ENCODE assay signal across 33 cellular contexts in the genomic region with DNA sequence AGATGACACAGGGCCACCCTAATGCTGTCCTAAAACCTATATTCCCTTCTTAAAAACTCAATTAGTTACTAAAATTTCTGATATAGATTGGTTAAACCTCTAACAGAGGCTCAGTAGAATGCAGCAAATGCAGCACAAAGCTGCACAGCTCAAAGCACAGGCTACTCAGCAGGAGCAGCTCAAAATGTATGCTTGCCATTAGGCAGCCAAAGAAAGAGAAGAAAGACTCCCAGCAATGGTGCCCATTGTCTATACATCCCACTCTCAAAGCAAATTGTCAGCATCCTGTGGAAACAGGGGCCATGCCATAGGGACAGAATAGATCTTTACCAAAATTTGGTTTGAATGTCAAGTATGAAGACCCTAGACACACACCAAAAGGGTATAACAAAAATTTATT.
"Had no signal": no experiment of that assay in that cellular context is flagged by ENCODE, and none has a peak within 500 bp of the region (broad histone marks: within the 10 kb centered on the region; RNA-seq: fewer than 3 reads in every experiment).

No MANE protein-coding gene starts in this region.

- H3K9me3 ChIP-seq: ascending aorta, MG63, Peyer's patch, SJSA1, SK-N-SH had no signal

- H3K36me3 ChIP-seq: ascending aorta, cardiac muscle cell, MG63, Peyer's patch, SJSA1 had no signal

- H3K27me3 Mint-ChIP-seq: activated CD4-positive, alpha-beta T cell treated with anti-CD3 and anti-CD28 coated beads for 36 hours; activated CD4-positive, alpha-beta T cell treated with anti-CD3 and anti-CD28 coated beads, Interleukin-2, amount 10 ng/mL, durations not matched to agents 7 days and 5 days; activated naive CD4-positive, alpha-beta T cell treated with anti-CD3 and anti-CD28 coated beads, Interleukin-2, amount 50 U/mL, for 24 hours; activated naive CD8-positive, alpha-beta T cell treated with anti-CD3 and anti-CD28 coated beads, Interleukin-2, amount 10 ng/mL, durations not matched to agents 7 days and 5 days; activated T-cell treated with anti-CD3 and anti-CD28 coated beads, Interleukin-2, amount 50 U/mL, for 24 hours had no signal

- FAIRE-seq: TTC549 had no signal

- H3K4me1 Mint-ChIP-seq: activated CD4-positive, alpha-beta T cell treated with anti-CD3 and anti-CD28 coated beads for 36 hours; activated CD4-positive, alpha-beta T cell treated with anti-CD3 and anti-CD28 coated beads, Interleukin-2, amount 10 ng/mL, durations not matched to agents 7 days and 5 days; activated naive CD4-positive, alpha-beta T cell treated with anti-CD3 and anti-CD28 coated beads, Interleukin-2, amount 50 U/mL, for 24 hours; activated naive CD8-positive, alpha-beta T cell treated with anti-CD3 and anti-CD28 coated beads, Interleukin-2, amount 10 ng/mL, durations not matched to agents 7 days and 5 days had no signal

- H3K9ac ChIP-seq: SK-N-SH had no signal

- H3K4me2 ChIP-seq: SK-N-SH had no signal

- H3K4me3 Mint-ChIP-seq: activated CD4-positive, alpha-beta T cell treated with anti-CD3 and anti-CD28 coated beads for 36 hours; activated CD4-positive, alpha-beta T cell treated with anti-CD3 and anti-CD28 coated beads, Interleukin-2, amount 10 ng/mL, durations not matched to agents 7 days and 5 days; activated CD8-positive, alpha-beta T cell treated with anti-CD3 and anti-CD28 coated beads, Interleukin-2, amount 10 ng/mL, durations not matched to agents 7 days and 5 days; activated naive CD4-positive, alpha-beta T cell treated with anti-CD3 and anti-CD28 coated beads, Interleukin-2, amount 50 U/mL, for 24 hours; activated naive CD8-positive, alpha-beta T cell treated with anti-CD3 and anti-CD28 coated beads, Interleukin-2, amount 10 ng/mL, durations not matched to agents 7 days and 5 days; activated T-cell treated with anti-CD3 and anti-CD28 coated beads, Interleukin-2, amount 50 U/mL, for 24 hours; T-helper 1 cell treated with Interleukin-12 subunit alpha and Interleukin-12 subunit beta and Interleukin-4 antibody, amounts not matched to agents 30 μg/mL and 1 μg/mL, for 36 hours; T-helper 2 cell treated with Interferon-gamma antibody and Interleukin-4, amounts not matched to agents 5 μg/mL and 100 μg/mL, for 36 hours had no signal

- ATAC-seq: activated CD4-positive, alpha-beta T cell treated with anti-CD3 and anti-CD28 coated beads for 36 hours; activated CD4-positive, CD25-positive, alpha-beta regulatory T cell treated with anti-CD3 and anti-CD28 coated beads, Interleukin-2, amount 50 U/mL, for 24 hours; activated CD8-positive, alpha-beta T cell treated with anti-CD3 and anti-CD28 coated beads, Interleukin-2, amount 10 ng/mL, durations not matched to agents 7 days and 5 days; PC-3 had no signal

- H3K27ac Mint-ChIP-seq: activated CD4-positive, alpha-beta T cell treated with anti-CD3 and anti-CD28 coated beads for 36 hours; activated CD4-positive, alpha-beta T cell treated with anti-CD3 and anti-CD28 coated beads, Interleukin-2, amount 10 ng/mL, durations not matched to agents 7 days and 5 days; activated CD8-positive, alpha-beta T cell treated with anti-CD3 and anti-CD28 coated beads, Interleukin-2, amount 10 ng/mL, durations not matched to agents 7 days and 5 days; activated naive CD4-positive, alpha-beta T cell treated with anti-CD3 and anti-CD28 coated beads, Interleukin-2, amount 50 U/mL, for 24 hours; activated naive CD8-positive, alpha-beta T cell treated with anti-CD3 and anti-CD28 coated beads, Interleukin-2, amount 10 ng/mL, durations not matched to agents 7 days and 5 days; activated T-cell treated with anti-CD3 and anti-CD28 coated beads, Interleukin-2, amount 50 U/mL, for 24 hours; activated T-helper 2 cell treated with anti-CD3 and anti-CD28 coated beads, Interferon-gamma antibody, Interleukin-2, Interleukin-4, amounts not matched to agents 10 μg/mL and 5 μg/mL and 100 μg/mL, durations not matched to agents 14 hours and 24 hours and 36 hours; T-helper 1 cell treated with Interleukin-12 subunit alpha and Interleukin-12 subunit beta and Interleukin-4 antibody, amounts not matched to agents 30 μg/mL and 1 μg/mL, for 36 hours; T-helper 2 cell treated with Interferon-gamma antibody and Interleukin-4, amounts not matched to agents 5 μg/mL and 100 μg/mL, for 36 hours had no signal

- H3K4me3 ChIP-seq: ascending aorta, cardiac muscle cell, MG63, Peyer's patch, SJSA1 had no signal

- H3K4me1 ChIP-seq: Peyer's patch, SJSA1 had no signal

- DNase-seq: activated CD4-positive, alpha-beta T cell treated with anti-CD3 and anti-CD28 coated beads for 36 hours; activated CD4-positive, alpha-beta T cell treated with anti-CD3 and anti-CD28 coated beads, Interleukin-2, amount 10 ng/mL, durations not matched to agents 7 days and 5 days; activated CD4-positive, alpha-beta T cell treated with anti-CD3 and anti-CD28 coated beads, Interleukin-2, amount 50 U/mL, for 48 hours; activated CD8-positive, alpha-beta T cell treated with anti-CD3 and anti-CD28 coated beads, Interleukin-2, amount 10 ng/mL, durations not matched to agents 7 days and 5 days; activated gamma-delta T cell; activated naive CD4-positive, alpha-beta T cell treated with Interleukin-2 at 50 U/mL for 16 hours; activated naive CD8-positive, alpha-beta T cell treated with anti-CD3 and anti-CD28 coated beads, Interleukin-2, amount 10 ng/mL, durations not matched to agents 7 days and 5 days; activated T-cell treated with anti-CD3 and anti-CD28 coated beads, Interleukin-2, amount 50 U/mL, for 24 hours; amygdala; Kasumi-1; KG1; MG63; NCI-H1048; NCI-H1105 treated with DMSO at 0.1 percent for 48 hours; NCI-H1436; NCI-H187; NCI-H2029 treated with DMSO at 0.1 percent for 48 hours; NCI-H345; NCI-H526; PC-3; Peyer's patch; RPMI8226; SHP77 treated with DMSO at 0.1 percent for 48 hours; SK-N-SH had no signal

- H3K27ac ChIP-seq: cardiac muscle cell, Peyer's patch, SJSA1 had no signal

- H3K9me3 Mint-ChIP-seq: activated CD4-positive, alpha-beta T cell treated with anti-CD3 and anti-CD28 coated beads, Interleukin-2, amount 10 ng/mL, durations not matched to agents 7 days and 5 days; activated naive CD4-positive, alpha-beta T cell treated with anti-CD3 and anti-CD28 coated beads, Interleukin-2, amount 50 U/mL, for 24 hours; activated naive CD8-positive, alpha-beta T cell treated with anti-CD3 and anti-CD28 coated beads, Interleukin-2, amount 10 ng/mL, durations not matched to agents 7 days and 5 days; activated T-cell treated with anti-CD3 and anti-CD28 coated beads, Interleukin-2, amount 50 U/mL, for 24 hours; activated T-helper 2 cell treated with anti-CD3 and anti-CD28 coated beads, Interferon-gamma antibody, Interleukin-2, Interleukin-4, amounts not matched to agents 10 μg/mL and 5 μg/mL and 100 μg/mL, durations not matched to agents 14 hours and 24 hours and 36 hours; T-helper 1 cell treated with Interleukin-12 subunit alpha and Interleukin-12 subunit beta and Interleukin-4 antibody, amounts not matched to agents 30 μg/mL and 1 μg/mL, for 36 hours; T-helper 2 cell treated with Interferon-gamma antibody and Interleukin-4, amounts not matched to agents 5 μg/mL and 100 μg/mL, for 36 hours had no signal

- H3K36me3 Mint-ChIP-seq: activated naive CD4-positive, alpha-beta T cell treated with anti-CD3 and anti-CD28 coated beads, Interleukin-2, amount 50 U/mL, for 24 hours; activated naive CD8-positive, alpha-beta T cell treated with anti-CD3 and anti-CD28 coated beads, Interleukin-2, amount 10 ng/mL, durations not matched to agents 7 days and 5 days had no signal

- H3K27me3 ChIP-seq: ascending aorta, cardiac muscle cell, MG63, Peyer's patch had no signal
